ENCODE assay signal across 1 cellular context in genomic region chr2:8090748-8091700, GRCh38.
TF ChIP-seq lines count a peak whose summit lies in the region.

No MANE protein-coding gene starts in this region.

TF ChIP-seq in HepG2, 621 proteins besides CTCF, POLR2A, EP300 and RAD21 (continued from another document and continues in another):
- no peak for TF ChIP-seq SP1 (IDR thresholded peaks at IDR 0.05)
- TF ChIP-seq SP1 (CRISPR knock-in tag; IDR thresholded peaks at IDR 0.05): peak; percentile 50
- no peak for TF ChIP-seq NFE2 (CRISPR knock-in tag; IDR thresholded peaks at IDR 0.05)
- TF ChIP-seq GPBP1L1 (CRISPR knock-in tag; IDR thresholded peaks at IDR 0.05): no peak
- TF ChIP-seq SP2 (CRISPR knock-in tag; IDR thresholded peaks at IDR 0.05): no peak
- peak; percentile 84 for TF ChIP-seq HOXD1 (CRISPR knock-in tag; IDR thresholded peaks at IDR 0.05)
- peak; percentile 66 for TF ChIP-seq CCAR2 (optimal IDR thresholded peaks at IDR 0.05; ENCODE audit: low read depth, low read length)
- peak; percentile 83; the same call in 1 of the 2 replicates for TF ChIP-seq ZNF547 (CRISPR knock-in tag; IDR thresholded peaks at IDR 0.05)
- TF ChIP-seq ZNF703 (CRISPR knock-in tag; IDR thresholded peaks at IDR 0.05; ENCODE audit: borderline replicate concordance): 0 out of 2 replicates have a peak, but pooled peaks have one; percentile 29
- TF ChIP-seq ZFP41 (CRISPR knock-in tag; IDR thresholded peaks at IDR 0.05; ENCODE audit: borderline replicate concordance): no peak
- peak; percentile 93; the same call in 1 of the 2 replicates for TF ChIP-seq NCOR1 (IDR thresholded peaks at IDR 0.05; ENCODE audit: borderline replicate concordance, low read length)
- no peak for TF ChIP-seq REL (CRISPR knock-in tag; conservative IDR thresholded peaks at IDR 0.05)
- no peak for TF ChIP-seq ZNF776 (CRISPR knock-in tag; IDR thresholded peaks at IDR 0.05)
- peak; percentile 45; the same call in 1 of the 2 replicates for TF ChIP-seq SP4 (CRISPR knock-in tag; IDR thresholded peaks at IDR 0.05)
- no peak; the same call in 1 of the 2 replicates for TF ChIP-seq ZBED4 (CRISPR knock-in tag; IDR thresholded peaks at IDR 0.05; ENCODE audit: borderline replicate concordance)
- no peak for TF ChIP-seq NCOA1 (CRISPR knock-in tag; IDR thresholded peaks at IDR 0.05)
- TF ChIP-seq MTF1 (CRISPR knock-in tag; IDR thresholded peaks at IDR 0.05): no peak
- TF ChIP-seq SRY (CRISPR knock-in tag; IDR thresholded peaks at IDR 0.05): no peak; the same call in 1 of the 2 replicates
- no peak for TF ChIP-seq TBP (CRISPR knock-in tag; IDR thresholded peaks at IDR 0.05)
- peak; percentile 77; the same call in 1 of the 2 replicates for TF ChIP-seq ZMAT3 (CRISPR knock-in tag; conservative IDR thresholded peaks at IDR 0.05)
- TF ChIP-seq GTF3A (CRISPR knock-in tag; conservative IDR thresholded peaks at IDR 0.05): no peak
- no peak for TF ChIP-seq ZNF781 (CRISPR knock-in tag; IDR thresholded peaks at IDR 0.05; ENCODE audit: borderline replicate concordance, not compliant biosample characterization)
- no peak; the same call in 1 of the 2 replicates for TF ChIP-seq SNAPC4 (CRISPR knock-in tag; IDR thresholded peaks at IDR 0.05)
- peak; percentile 78; the same call in 1 of the 2 replicates for TF ChIP-seq ZNF275 (CRISPR knock-in tag; IDR thresholded peaks at IDR 0.05; ENCODE audit: borderline replicate concordance)
- no peak for TF ChIP-seq ZNF672 (CRISPR knock-in tag; IDR thresholded peaks at IDR 0.05)
- TF ChIP-seq ZNF431 (CRISPR knock-in tag; IDR thresholded peaks at IDR 0.05; ENCODE audit: borderline replicate concordance, low read depth): peak; percentile 65; the same call in 1 of the 2 replicates
- no peak for TF ChIP-seq NR3C1 (CRISPR knock-in tag; IDR thresholded peaks at IDR 0.05)
- TF ChIP-seq HCFC1 (IDR thresholded peaks at IDR 0.05; ENCODE audit: low read depth, low read length): no peak
- peak; percentile 58 for TF ChIP-seq MNT (IDR thresholded peaks at IDR 0.05)
- peak; percentile 65; the same call in 1 of the 2 replicates for TF ChIP-seq ATF3 (CRISPR knock-in tag; IDR thresholded peaks at IDR 0.05)
- no peak for TF ChIP-seq NRL (CRISPR knock-in tag; IDR thresholded peaks at IDR 0.05; ENCODE audit: borderline replicate concordance)
- TF ChIP-seq SMARCC2 (IDR thresholded peaks at IDR 0.05): no peak
- no peak for TF ChIP-seq ZNF674 (CRISPR knock-in tag; IDR thresholded peaks at IDR 0.05; ENCODE audit: low read depth)
- no peak for TF ChIP-seq ZSCAN30 (CRISPR knock-in tag; IDR thresholded peaks at IDR 0.05)
- TF ChIP-seq SPEN (CRISPR knock-in tag; IDR thresholded peaks at IDR 0.05; ENCODE audit: low read depth): peak; percentile 80
- no peak; the same call in 1 of the 2 replicates for TF ChIP-seq MBD4 (IDR thresholded peaks at IDR 0.05; ENCODE audit: borderline replicate concordance, low read length)
- no peak for TF ChIP-seq BATF2 (CRISPR knock-in tag; IDR thresholded peaks at IDR 0.05)
- peak; percentile 61; the same call in 1 of the 2 replicates for TF ChIP-seq NR2F2 (IDR thresholded peaks at IDR 0.05; ENCODE audit: borderline replicate concordance, low read depth)
- TF ChIP-seq IRF9 (CRISPR knock-in tag; IDR thresholded peaks at IDR 0.05; ENCODE audit: borderline replicate concordance): peak; percentile 78; the same call in 1 of the 2 replicates
- TF ChIP-seq HINFP (CRISPR knock-in tag; IDR thresholded peaks at IDR 0.05; ENCODE audit: low read depth): 0 out of 2 replicates have a peak, but pooled peaks have one; percentile 76
- TF ChIP-seq SRSF4 (IDR thresholded peaks at IDR 0.05; ENCODE audit: low read depth, low read length, poor library complexity, severe bottlenecking): no peak
- no peak for TF ChIP-seq ZBTB10 (CRISPR knock-in tag; IDR thresholded peaks at IDR 0.05; ENCODE audit: borderline replicate concordance)
- no peak for TF ChIP-seq KMT2A (CRISPR knock-in tag; IDR thresholded peaks at IDR 0.05)
- TF ChIP-seq ZNF33A (CRISPR knock-in tag; IDR thresholded peaks at IDR 0.05; ENCODE audit: borderline replicate concordance): no peak
- peak; percentile 98 for TF ChIP-seq ZNF350 (CRISPR knock-in tag; IDR thresholded peaks at IDR 0.05; ENCODE audit: borderline replicate concordance, low read depth)
